In genomic region chr3:186567072-186567921, GRCh38 we compare ENCODE assay signal across 1 cellular context.
TF ChIP-seq lines count a peak whose summit lies in the region.

Gene TBCCD1, minus strand, starts transcription at chr3:186567339. Its CDS starts 3,010 bp downstream, at chr3:186564329.

TF ChIP-seq in HCT116, 20 proteins besides CTCF, POLR2A, EP300 and RAD21 (continued from another document):
- TF ChIP-seq SRF (IDR thresholded peaks at IDR 0.05; ENCODE audit: low read depth) (peak; percentile 26; the same call in 1 of the 2 replicates), SP1 (IDR thresholded peaks at IDR 0.05; ENCODE audit: low read depth) (no peak; the same call in none of the 2 replicates), EGR1 (IDR thresholded peaks at IDR 0.05; ENCODE audit: low read depth) (peak; percentile 44)
TF ChIP-seq in HCT116: peak in this region for 8.
